Comparison of ENCODE assay signal across 8 cellular contexts in genomic region chrY:25148007-25148406, GRCh38.
DNase-seq lines count a peak whose midpoint lies in the region; ATAC-seq lines count a peak whose summit lies in the region.
"Not testable (repeated sequence)": the region's sequence is repeated elsewhere in the genome, so short reads cannot be mapped to it uniquely, and the experiment has no call there.

No MANE protein-coding gene starts in this region.

- not testable (repeated sequence) for H3K27ac Mint-ChIP-seq in activated naive CD8-positive, alpha-beta T cell treated with anti-CD3 and anti-CD28 coated beads, Interleukin-2, amount 50 U/mL, for 24 hours; stimulated activated naive CD8-positive, alpha-beta T cell treated with anti-CD3 and anti-CD28 coated beads, Interleukin-15, amount 100 ng/mL, for 72 hours

- H3K27me3 Mint-ChIP-seq in activated naive CD8-positive, alpha-beta T cell treated with anti-CD3 and anti-CD28 coated beads, Interleukin-2, amount 50 U/mL, for 24 hours; stimulated activated naive CD8-positive, alpha-beta T cell treated with anti-CD3 and anti-CD28 coated beads, Interleukin-15, amount 100 ng/mL, for 72 hours: not testable (repeated sequence)

- not testable (repeated sequence) for H3K36me3 Mint-ChIP-seq in activated naive CD8-positive, alpha-beta T cell treated with anti-CD3 and anti-CD28 coated beads, Interleukin-2, amount 50 U/mL, for 24 hours (ENCODE audit: low read depth)

- ATAC-seq in GM19397 (IDR thresholded peaks at IDR 0.05; ENCODE audit: unreplicated experiment), result peak; percentile 91
- peak; percentile 99 for ATAC-seq in GM21619 (IDR thresholded peaks at IDR 0.05; ENCODE audit: unreplicated experiment)
- peak; percentile 86 for ATAC-seq in HG02759 (IDR thresholded peaks at IDR 0.05; ENCODE audit: unreplicated experiment)
- ATAC-seq in HG03060 (IDR thresholded peaks at IDR 0.05; ENCODE audit: low read depth, unreplicated experiment), result peak; percentile 82
- peak; percentile 100 for ATAC-seq in HG03442 (IDR thresholded peaks at IDR 0.05; ENCODE audit: unreplicated experiment)
- peak; percentile 87 to 94 for ATAC-seq in activated CD4-positive, CD25-positive, alpha-beta regulatory T cell treated with anti-CD3 and anti-CD28 coated beads, Interleukin-2, amount 50 U/mL, for 24 hours
- peak; percentile 85 for ATAC-seq in activated naive CD8-positive, alpha-beta T cell treated with anti-CD3 and anti-CD28 coated beads, Interleukin-2, amount 50 U/mL, for 24 hours
- peak; percentile 94 for ATAC-seq in stimulated activated naive CD8-positive, alpha-beta T cell treated with anti-CD3 and anti-CD28 coated beads, Interleukin-15, amount 100 ng/mL, for 72 hours

- DNase-seq in activated naive CD8-positive, alpha-beta T cell treated with anti-CD3 and anti-CD28 coated beads, Interleukin-2, amount 50 U/mL, for 24 hours; stimulated activated naive CD8-positive, alpha-beta T cell treated with anti-CD3 and anti-CD28 coated beads, Interleukin-15, amount 100 ng/mL, for 72 hours: not testable (repeated sequence)

- not testable (repeated sequence) for H3K9me3 Mint-ChIP-seq in activated naive CD8-positive, alpha-beta T cell treated with anti-CD3 and anti-CD28 coated beads, Interleukin-2, amount 50 U/mL, for 24 hours; stimulated activated naive CD8-positive, alpha-beta T cell treated with anti-CD3 and anti-CD28 coated beads, Interleukin-15, amount 100 ng/mL, for 72 hours

- H3K4me3 Mint-ChIP-seq in activated naive CD8-positive, alpha-beta T cell treated with anti-CD3 and anti-CD28 coated beads, Interleukin-2, amount 50 U/mL, for 24 hours; stimulated activated naive CD8-positive, alpha-beta T cell treated with anti-CD3 and anti-CD28 coated beads, Interleukin-15, amount 100 ng/mL, for 72 hours: not testable (repeated sequence)

- H3K4me1 Mint-ChIP-seq in activated naive CD8-positive, alpha-beta T cell treated with anti-CD3 and anti-CD28 coated beads, Interleukin-2, amount 50 U/mL, for 24 hours; stimulated activated naive CD8-positive, alpha-beta T cell treated with anti-CD3 and anti-CD28 coated beads, Interleukin-15, amount 100 ng/mL, for 72 hours: not testable (repeated sequence)
